In genomic region chr2:71801969-71802368, GRCh38 we compare ENCODE assay signal across 8 cellular contexts.
DNase-seq lines count a peak whose midpoint lies in the region; ATAC-seq and TF ChIP-seq lines count a peak whose summit lies in the region.

No MANE protein-coding gene starts in this region.

- no peaks in the 10 kb centered on the region for H3K79me2 ChIP-seq in PC-3 (ENCODE audit: low read length)
- H3K79me2 ChIP-seq in osteoblast (ENCODE audit: insufficient read depth, low read length) = no peaks in the 10 kb centered on the region

- peaks cover 11% of the 10 kb centered on the region; the same call in 1 of the 2 replicates for H3K27me3 ChIP-seq in PC-3 (ENCODE audit: low read length)
- H3K27me3 ChIP-seq in osteoblast (ENCODE audit: insufficient read depth, low read length) = peaks cover 22% of the 10 kb centered on the region

- H3K9me3 ChIP-seq in PC-3 (ENCODE audit: low read length) (no peaks in the 10 kb centered on the region), osteoblast (ENCODE audit: low read depth, low read length) (no peaks in the 10 kb centered on the region)

- no peak overlapping the region for H3K4me2 ChIP-seq in PC-3 (ENCODE audit: low read length)
- H3K4me2 ChIP-seq in osteoblast (ENCODE audit: insufficient read depth, low read length) = no peak overlapping the region

- 0 out of 2 replicates have a peak, but pooled peaks cover 2% of the 10 kb centered on the region for H3K9me2 ChIP-seq in PC-3 (replicated peaks; ENCODE audit: low read length)

- no peak overlapping the region for H3K27ac ChIP-seq in PC-3 (ENCODE audit: low read length)
- H3K27ac ChIP-seq in osteoblast (ENCODE audit: low read depth, low read length) = no peak overlapping the region

- H3K36me3 ChIP-seq in PC-3 (ENCODE audit: low read depth, low read length) = no peaks in the 10 kb centered on the region
- no peaks in the 10 kb centered on the region for H3K36me3 ChIP-seq in osteoblast (ENCODE audit: insufficient read depth, low read length)

- CTCF ChIA-PET in PC-3 (lab: Charles Lee) = no interaction called here

- TF ChIP-seq CTCF in PC-3 (conservative IDR thresholded peaks at IDR 0.05; ENCODE audit: low read depth, low read length) (peak; percentile 72), fibroblast of mammary gland (conservative IDR thresholded peaks at IDR 0.05; ENCODE audit: control insufficient read depth, insufficient read depth, low read depth, low read length) (peak; percentile 67), osteoblast (IDR thresholded peaks at IDR 0.05; ENCODE audit: extremely low read depth, low read depth, low read length) (peak; percentile 76), GM10266 (IDR thresholded peaks at IDR 0.05; ENCODE audit: control insufficient read depth, insufficient read depth, low read depth, missing control alignments) (no peak)

- no peaks in the 10 kb centered on the region for H3F3A ChIP-seq in PC-3 (ENCODE audit: low read length, unreplicated experiment)

- no peak overlapping the region for H2AFZ ChIP-seq in PC-3 (ENCODE audit: low read length)
- H2AFZ ChIP-seq in osteoblast (ENCODE audit: low read length) = no peak overlapping the region

- ATAC-seq in PC-3 (peak; percentile 57), HG03196 (IDR thresholded peaks at IDR 0.05; ENCODE audit: unreplicated experiment) (no peak)

- no peak overlapping the region for H3K4me3 ChIP-seq in PC-3 (ENCODE audit: low read length)
- H3K4me3 ChIP-seq in fibroblast of mammary gland (ENCODE audit: control insufficient read depth, low read depth, low read length) = no peak overlapping the region
- H3K4me3 ChIP-seq in osteoblast (ENCODE audit: insufficient read depth, low read length) = no peak overlapping the region

- H3K4me1 ChIP-seq in PC-3 (ENCODE audit: insufficient read depth, low read length) (no peaks in the 10 kb centered on the region), osteoblast (ENCODE audit: insufficient read depth, low read length) (no peaks in the 10 kb centered on the region)

- POLR2A ChIA-PET in PC-3 (lab: Charles Lee; ENCODE audit: unreplicated experiment) = no interaction called here

- no peaks in the 10 kb centered on the region for H4K20me1 ChIP-seq in PC-3 (ENCODE audit: low read length)
- no peaks in the 10 kb centered on the region for H4K20me1 ChIP-seq in osteoblast (ENCODE audit: insufficient read depth, low read length)

- intact Hi-C loops in PC-3 (cut with micrococcal nuclease) = loop anchor here (1.0 kb wide), 1 partner anchor 348 kb away; no protein-coding TSS in a partner anchor

- BruUV-seq in PC-3 (replicated peaks; lab: Mats Ljungman, UMichigan) = no TSS peak

- DNase-seq in activated CD8-positive, alpha-beta memory T cell treated with anti-CD3 and anti-CD28 coated beads for 24 hours = peak; percentile 41
- DNase-seq in activated CD8-positive, alpha-beta memory T cell treated with anti-CD3 and anti-CD28 coated beads, Interleukin-2, amount 50 U/mL, for 4 hours = no peak
- peak; percentile 70 for DNase-seq in PC-3
- peak; percentile 68 for DNase-seq in fibroblast of mammary gland (ENCODE audit: low read depth)
- peak; percentile 95 for DNase-seq in osteoblast (ENCODE audit: insufficient read length, low spot score, missing footprints)
- no peak for DNase-seq in GM10266 (ENCODE audit: extremely low spot score)
- no peak for DNase-seq in activated gamma-delta T cell treated with Interleukin-2 at 50 U/mL for 16 hours

- H3K9ac ChIP-seq in PC-3 (ENCODE audit: low read length) = no peak overlapping the region

Comparison
In these comparisons a context has a peak if more than half of its experiments do, and no peak if none do; other contexts are left out.
1. DNase-seq: peak in activated CD8-positive, alpha-beta memory T cell treated with anti-CD3 and anti-CD28 coated beads for 24 hours (single experiment), PC-3 (single experiment), fibroblast of mammary gland (single experiment) and osteoblast (single experiment); none in activated CD8-positive, alpha-beta memory T cell treated with anti-CD3 and anti-CD28 coated beads, Interleukin-2, amount 50 U/mL, for 4 hours (single experiment), GM10266 (single experiment) and activated gamma-delta T cell treated with Interleukin-2 at 50 U/mL for 16 hours (single experiment).